Comparison of ENCODE assay signal across 8 cellular contexts in genomic region chr7:75738604-75738974, GRCh38. TPM values are rescaled to one million over a fixed set of nuclear protein-coding genes. Genes with fewer than 3 reads are reported as not detected.
DNase-seq lines count a peak whose midpoint lies in the region; ATAC-seq and TF ChIP-seq lines count a peak whose summit lies in the region.

TSS of gene HIP1 (minus strand) at chr7:75738941. CDS start at chr7:75738920, 21 bp downstream.

- no peaks in the 10 kb centered on the region for H3K36me3 Mint-ChIP-seq in GM23338 (ENCODE audit: low read depth)
- H3K36me3 Mint-ChIP-seq in activated CD8-positive, alpha-beta T cell treated with anti-CD3 and anti-CD28 coated beads for 36 hours (ENCODE audit: low read depth), result no peaks in the 10 kb centered on the region

- 0 out of 2 replicates have a peak, but pooled peaks cover 5% of the 10 kb centered on the region for H3F3A ChIP-seq in GM23338 (replicated peaks; ENCODE audit: low read depth)

- POLR2A ChIA-PET in activated CD8-positive, alpha-beta T cell treated with anti-CD3 and anti-CD28 coated beads for 36 hours (lab: Charles Lee), result interaction anchor here (0.9 to 1.1 kb wide), 2 partner anchors 11 to 309 kb away, joined by 3 to 6 read pairs; partner anchors contain the start of genes MDH2 and STYXL1

- DNase-seq in AG09309 (ENCODE audit: low read depth) (no peak), GM23338 (ENCODE audit: low spot score) (no peak), left cardiac atrium (no peak), sciatic nerve (ENCODE audit: low spot score) (no peak), AG08396 (ENCODE audit: low spot score) (no peak), AG08395 (ENCODE audit: low spot score) (no peak)
- DNase-seq in activated CD8-positive, alpha-beta T cell treated with anti-CD3 and anti-CD28 coated beads for 36 hours, result no peak

- peak within 1 kb of the TSS; percentile 96 for H2AFZ ChIP-seq in GM23338

- peaks cover 29% of the 10 kb centered on the region for H3K27me3 Mint-ChIP-seq in GM23338 (ENCODE audit: insufficient read depth, low read depth, poor library complexity)
- peaks cover 4% of the 10 kb centered on the region for H3K27me3 Mint-ChIP-seq in activated CD8-positive, alpha-beta T cell treated with anti-CD3 and anti-CD28 coated beads for 36 hours

- no peak within 1 kb of the TSS for H3K27ac ChIP-seq in GM23338 (ENCODE audit: low read depth)

- TF ChIP-seq CTCF in AG09309 (IDR thresholded peaks at IDR 0.05; ENCODE audit: control insufficient read depth, insufficient read depth, low read depth, low read length, missing control alignments) (no peak), GM23338 (conservative IDR thresholded peaks at IDR 0.05; ENCODE audit: low read depth in 2 of 2) (no peak)
- TF ChIP-seq CTCF in activated CD8-positive, alpha-beta T cell treated with anti-CD3 and anti-CD28 coated beads for 36 hours (IDR thresholded peaks at IDR 0.05), result no peak

- H3K36me3 ChIP-seq in GM23338 (ENCODE audit: insufficient read depth), result no peaks in the 10 kb centered on the region

- no peak; the same call in 2 of the 3 replicates for ATAC-seq in GM23338
- ATAC-seq in activated CD8-positive, alpha-beta T cell treated with anti-CD3 and anti-CD28 coated beads for 36 hours, result peak; percentile 0
- ATAC-seq in left cardiac atrium, result peak in 1 of 2 donors; percentile 0
- ATAC-seq in sciatic nerve, result peak; percentile 0
- ATAC-seq in GM19328 (IDR thresholded peaks at IDR 0.05; ENCODE audit: unreplicated experiment), result no peak

- H3K27me3 ChIP-seq in GM23338 (ENCODE audit: insufficient read depth), result 0 out of 2 replicates have a peak, but pooled peaks cover 7% of the 10 kb centered on the region

- peak within 1 kb of the TSS; percentile 99 for H3K4me2 ChIP-seq in GM23338

- no peaks in the 10 kb centered on the region; the same call in 2 of the 3 replicates for H3K9me3 Mint-ChIP-seq in GM23338
- H3K9me3 Mint-ChIP-seq in activated CD8-positive, alpha-beta T cell treated with anti-CD3 and anti-CD28 coated beads for 36 hours, result no peaks in the 10 kb centered on the region

- CTCF ChIA-PET in activated CD8-positive, alpha-beta T cell treated with anti-CD3 and anti-CD28 coated beads for 36 hours (lab: Charles Lee), result interaction anchor here (2.6 kb wide), 1 partner anchor 24 kb away, joined by 11 read pairs; no protein-coding TSS in a partner anchor

- intact Hi-C loops in activated CD8-positive, alpha-beta T cell treated with anti-CD3 and anti-CD28 coated beads for 36 hours (cut with micrococcal nuclease), result no loop called here
- intact Hi-C loops in left cardiac atrium (cut with DNase I), result no loop called here
- intact Hi-C loops in sciatic nerve (cut with DNase I), result no loop called here

- peak within 1 kb of the TSS; percentile 93 for H3K4me3 Mint-ChIP-seq in GM23338
- H3K4me3 Mint-ChIP-seq in activated CD8-positive, alpha-beta T cell treated with anti-CD3 and anti-CD28 coated beads for 36 hours, result peak within 1 kb of the TSS; percentile 88

- no peaks in the 10 kb centered on the region for H4K20me1 ChIP-seq in GM23338 (replicated peaks; ENCODE audit: insufficient read depth)

- H3K4me1 Mint-ChIP-seq in GM23338, result peaks cover 20% of the 10 kb centered on the region
- peaks cover 16% of the 10 kb centered on the region for H3K4me1 Mint-ChIP-seq in activated CD8-positive, alpha-beta T cell treated with anti-CD3 and anti-CD28 coated beads for 36 hours (ENCODE audit: low read depth)

- 0 out of 2 replicates have a peak within 1 kb of the TSS, but pooled peaks have one; percentile 74 for H3K27ac Mint-ChIP-seq in GM23338
- H3K27ac Mint-ChIP-seq in activated CD8-positive, alpha-beta T cell treated with anti-CD3 and anti-CD28 coated beads for 36 hours, result peak within 1 kb of the TSS; percentile 96

- peak within 1 kb of the TSS; percentile 85 for H3K4me3 ChIP-seq in AG09309 (ENCODE audit: control insufficient read depth, low read depth, low read length)
- peak within 1 kb of the TSS; percentile 98 for H3K4me3 ChIP-seq in GM23338

- no peaks in the 10 kb centered on the region for H3K79me2 ChIP-seq in GM23338 (replicated peaks; ENCODE audit: insufficient read depth)

- H3K9me2 ChIP-seq in GM23338 (ENCODE audit: insufficient read depth), result no peaks in the 10 kb centered on the region

- peaks cover 23% of the 10 kb centered on the region for H3K4me1 ChIP-seq in GM23338 (ENCODE audit: insufficient read depth)

TF ChIP-seq in GM23338, 12 proteins besides CTCF, POLR2A, EP300 and RAD21 (continues in another document):
- TF ChIP-seq EZH2phosphoT487 (IDR thresholded peaks at IDR 0.05; ENCODE audit: unreplicated experiment) (no peak), ZNF331 (CRISPR knock-in tag; IDR thresholded peaks at IDR 0.05; ENCODE audit: low read depth) (no peak), CREB1 (CRISPR knock-in tag; IDR thresholded peaks at IDR 0.05; ENCODE audit: low read depth) (no peak), JUNB (IDR thresholded peaks at IDR 0.05; ENCODE audit: unreplicated experiment) (no peak), POLR2AphosphoS5 (IDR thresholded peaks at IDR 0.05; ENCODE audit: low read depth) (no peak), ZNF114 (CRISPR knock-in tag; IDR thresholded peaks at IDR 0.05) (no peak), EZH2 (IDR thresholded peaks at IDR 0.05; ENCODE audit: low read depth, unreplicated experiment) (no peak)
- TF ChIP-seq, protein P1, sequence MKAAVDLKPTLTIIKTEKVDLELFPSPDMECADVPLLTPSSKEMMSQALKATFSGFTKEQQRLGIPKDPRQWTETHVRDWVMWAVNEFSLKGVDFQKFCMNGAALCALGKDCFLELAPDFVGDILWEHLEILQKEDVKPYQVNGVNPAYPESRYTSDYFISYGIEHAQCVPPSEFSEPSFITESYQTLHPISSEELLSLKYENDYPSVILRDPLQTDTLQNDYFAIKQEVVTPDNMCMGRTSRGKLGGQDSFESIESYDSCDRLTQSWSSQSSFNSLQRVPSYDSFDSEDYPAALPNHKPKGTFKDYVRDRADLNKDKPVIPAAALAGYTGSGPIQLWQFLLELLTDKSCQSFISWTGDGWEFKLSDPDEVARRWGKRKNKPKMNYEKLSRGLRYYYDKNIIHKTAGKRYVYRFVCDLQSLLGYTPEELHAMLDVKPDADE (IDR thresholded peaks at IDR 0.05), result no peak
- TF ChIP-seq, protein P2, sequence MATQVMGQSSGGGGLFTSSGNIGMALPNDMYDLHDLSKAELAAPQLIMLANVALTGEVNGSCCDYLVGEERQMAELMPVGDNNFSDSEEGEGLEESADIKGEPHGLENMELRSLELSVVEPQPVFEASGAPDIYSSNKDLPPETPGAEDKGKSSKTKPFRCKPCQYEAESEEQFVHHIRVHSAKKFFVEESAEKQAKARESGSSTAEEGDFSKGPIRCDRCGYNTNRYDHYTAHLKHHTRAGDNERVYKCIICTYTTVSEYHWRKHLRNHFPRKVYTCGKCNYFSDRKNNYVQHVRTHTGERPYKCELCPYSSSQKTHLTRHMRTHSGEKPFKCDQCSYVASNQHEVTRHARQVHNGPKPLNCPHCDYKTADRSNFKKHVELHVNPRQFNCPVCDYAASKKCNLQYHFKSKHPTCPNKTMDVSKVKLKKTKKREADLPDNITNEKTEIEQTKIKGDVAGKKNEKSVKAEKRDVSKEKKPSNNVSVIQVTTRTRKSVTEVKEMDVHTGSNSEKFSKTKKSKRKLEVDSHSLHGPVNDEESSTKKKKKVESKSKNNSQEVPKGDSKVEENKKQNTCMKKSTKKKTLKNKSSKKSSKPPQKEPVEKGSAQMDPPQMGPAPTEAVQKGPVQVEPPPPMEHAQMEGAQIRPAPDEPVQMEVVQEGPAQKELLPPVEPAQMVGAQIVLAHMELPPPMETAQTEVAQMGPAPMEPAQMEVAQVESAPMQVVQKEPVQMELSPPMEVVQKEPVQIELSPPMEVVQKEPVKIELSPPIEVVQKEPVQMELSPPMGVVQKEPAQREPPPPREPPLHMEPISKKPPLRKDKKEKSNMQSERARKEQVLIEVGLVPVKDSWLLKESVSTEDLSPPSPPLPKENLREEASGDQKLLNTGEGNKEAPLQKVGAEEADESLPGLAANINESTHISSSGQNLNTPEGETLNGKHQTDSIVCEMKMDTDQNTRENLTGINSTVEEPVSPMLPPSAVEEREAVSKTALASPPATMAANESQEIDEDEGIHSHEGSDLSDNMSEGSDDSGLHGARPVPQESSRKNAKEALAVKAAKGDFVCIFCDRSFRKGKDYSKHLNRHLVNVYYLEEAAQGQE (IDR thresholded peaks at IDR 0.05; ENCODE audit: unreplicated experiment), result no peak

RNA-seq across cellular contexts. Expression of gene HIP1, which starts in this region (rescaled TPM):
- total RNA-seq in GM23338 (2014; rRNA removed; shearing (Covaris generic)), result 59.8 and 80.8 TPM in 2 replicates
- polyA plus RNA-seq in GM23338 (2016; fragmentation: Nextera tagmentation; extraction: Ambion mirVana), result 23.2 and 24.9 TPM in 2 replicates
- total RNA-seq in activated CD8-positive, alpha-beta T cell treated with anti-CD3 and anti-CD28 coated beads for 36 hours, result 1 to 10 TPM; 5.2 to 5.6 TPM
- 10 to 100 TPM; 15.1 to 15.5 TPM for total RNA-seq in left cardiac atrium
- 65.3 TPM for total RNA-seq in sciatic nerve

Comparison
In these comparisons a context has a peak if more than half of its experiments do, and no peak if none do; other contexts are left out.
1. ATAC-seq: peak in activated CD8-positive, alpha-beta T cell treated with anti-CD3 and anti-CD28 coated beads for 36 hours (single experiment) and sciatic nerve (single experiment); none in GM23338 (single experiment) and GM19328 (single experiment).